In genomic region chr6:25659633-25660368, GRCh38 we compare ENCODE assay signal across 21 cellular contexts. TPM values are rescaled to one million over a fixed set of nuclear protein-coding genes. Genes with fewer than 3 reads are reported as not detected.
DNase-seq lines count a peak whose midpoint lies in the region; ATAC-seq and TF ChIP-seq lines count a peak whose summit lies in the region.
"Had no signal": no experiment of that assay in that cellular context is flagged by ENCODE, and none has a peak within 500 bp of the region (broad histone marks: within the 10 kb centered on the region; RNA-seq: fewer than 3 reads in every experiment).

No MANE protein-coding gene starts in this region.

- no peak for TF ChIP-seq CTCF in GM10266 (IDR thresholded peaks at IDR 0.05; ENCODE audit: control insufficient read depth, insufficient read depth, low read depth, missing control alignments)

- peak; percentile 76 for ATAC-seq in left lobe of liver
- ATAC-seq in GM19395 (IDR thresholded peaks at IDR 0.05; ENCODE audit: unreplicated experiment) = no peak
- no peak for ATAC-seq in SK-N-SH treated with all-trans-retinoic acid at 6 μM for 48 hours
- ATAC-seq: left colon had no signal

- DNase-seq in COR-L47 (lab: John Stamatoyannopoulos, UW) (peak; percentile 80), NCI-H146 treated with DMSO at 0.1 percent for 48 hours (lab: John Stamatoyannopoulos, UW; ENCODE audit: unreplicated experiment) (peak; percentile 89), NCI-H748 treated with DMSO at 0.1 percent for 48 hours (lab: John Stamatoyannopoulos, UW) (peak; percentile 38), left lobe of liver (ENCODE audit: low spot score) (no peak), activated gamma-delta T cell treated with Interleukin-2 at 50 U/mL for 16 hours (no peak), GM10266 (ENCODE audit: extremely low spot score) (no peak)
- DNase-seq: activated CD4-positive, alpha-beta T cell treated with anti-CD3 and anti-CD28 coated beads, Interleukin-2, amount 50 U/mL, for 4 hours; activated gamma-delta T cell; DND-41; esophagus squamous epithelium; Kasumi-1; left colon; NCI-H1436 treated with DMSO at 0.1 percent for 48 hours; NCI-H524 treated with DMSO at 0.1 percent for 48 hours had no signal

TF ChIP-seq in SK-N-SH treated with all-trans-retinoic acid at 6 μM for 48 hours, 23 proteins besides CTCF, POLR2A, EP300 and RAD21:
- TF ChIP-seq POU6F1 (CRISPR knock-in tag; IDR thresholded peaks at IDR 0.05; ENCODE audit: borderline replicate concordance, low read depth) = no peak
- no peak for TF ChIP-seq PATZ1 (CRISPR knock-in tag; IDR thresholded peaks at IDR 0.05; ENCODE audit: borderline replicate concordance)
- TF ChIP-seq ARNTL (CRISPR knock-in tag; IDR thresholded peaks at IDR 0.05; ENCODE audit: borderline replicate concordance, low read depth) = no peak
- TF ChIP-seq ZNF70 (CRISPR knock-in tag; IDR thresholded peaks at IDR 0.05) = no peak
- no peak for TF ChIP-seq CSRNP3 (CRISPR knock-in tag; IDR thresholded peaks at IDR 0.05)
- no peak for TF ChIP-seq CREB5 (CRISPR knock-in tag; IDR thresholded peaks at IDR 0.05; ENCODE audit: low read depth)
- TF ChIP-seq TOX (CRISPR knock-in tag; IDR thresholded peaks at IDR 0.05; ENCODE audit: borderline replicate concordance) = no peak
- TF ChIP-seq ISL1 (CRISPR knock-in tag; IDR thresholded peaks at IDR 0.05) = no peak
- TF ChIP-seq PPARA (CRISPR knock-in tag; IDR thresholded peaks at IDR 0.05; ENCODE audit: borderline replicate concordance) = no peak
- TF ChIP-seq TCF4 (CRISPR knock-in tag; IDR thresholded peaks at IDR 0.05; ENCODE audit: borderline replicate concordance) = no peak
- no peak for TF ChIP-seq ZFP30 (CRISPR knock-in tag; IDR thresholded peaks at IDR 0.05)

RNA-seq across cellular contexts. Expression of gene SCGN, which starts 7.8 kb away (rescaled TPM):
- total RNA-seq in left lobe of liver = 2.2 TPM
- total RNA-seq: cardiac septum, esophagus squamous epithelium, GM23248, neural crest cell, OCI-LY7, smooth muscle cell had no signal

Comparison
In these comparisons a context has a peak if more than half of its experiments do, and no peak if none do; other contexts are left out.
1. DNase-seq: peak in COR-L47 (single experiment), NCI-H146 treated with DMSO at 0.1 percent for 48 hours (single experiment) and NCI-H748 treated with DMSO at 0.1 percent for 48 hours (single experiment); none in left lobe of liver (single experiment), activated gamma-delta T cell treated with Interleukin-2 at 50 U/mL for 16 hours (single experiment) and GM10266 (single experiment).